Comparison of ENCODE assay signal across 8 cellular contexts in genomic region chr2:118223487-118224136, GRCh38.
DNase-seq lines count a peak whose midpoint lies in the region; ATAC-seq and TF ChIP-seq lines count a peak whose summit lies in the region.

No MANE protein-coding gene starts in this region.

- H3K9me3 Mint-ChIP-seq in activated CD4-positive, alpha-beta T cell treated with anti-CD3 and anti-CD28 coated beads, Interleukin-2, amount 10 ng/mL, durations not matched to agents 24 days and 14 days: no peaks in the 10 kb centered on the region
- no peaks in the 10 kb centered on the region for H3K9me3 Mint-ChIP-seq in chondrocyte (ENCODE audit: low read depth)

- H3K27ac Mint-ChIP-seq in activated CD4-positive, alpha-beta T cell treated with anti-CD3 and anti-CD28 coated beads, Interleukin-2, amount 10 ng/mL, durations not matched to agents 24 days and 14 days: peak overlapping the region; percentile 55
- H3K27ac Mint-ChIP-seq in chondrocyte (ENCODE audit: unreplicated experiment): no peak overlapping the region

- peaks cover 68% of the 10 kb centered on the region for H3K27me3 Mint-ChIP-seq in activated CD4-positive, alpha-beta T cell treated with anti-CD3 and anti-CD28 coated beads, Interleukin-2, amount 10 ng/mL, durations not matched to agents 24 days and 14 days
- H3K27me3 Mint-ChIP-seq in chondrocyte (ENCODE audit: low read depth): peaks cover 77% of the 10 kb centered on the region

- H2BK5ac ChIP-seq in neuronal stem cell (ENCODE audit: low read length): no peak overlapping the region

- peak overlapping the region; percentile 17 for H3K14ac ChIP-seq in neuronal stem cell (ENCODE audit: low read length)

- intact Hi-C loops in activated CD4-positive, alpha-beta T cell treated with anti-CD3 and anti-CD28 coated beads, Interleukin-2, amount 10 ng/mL, durations not matched to agents 24 days and 14 days (cut with micrococcal nuclease): loop anchor here (1.0 to 2.0 kb wide), 2 partner anchors 87 to 951 kb away; no protein-coding TSS in a partner anchor

- H3K4me2 ChIP-seq in neuronal stem cell (ENCODE audit: insufficient read depth, low read length, poor library complexity, severe bottlenecking): peak overlapping the region; percentile 78

- no peak overlapping the region for H2BK120ac ChIP-seq in neuronal stem cell (ENCODE audit: low read depth, low read length)

- no peak overlapping the region for H2AK5ac ChIP-seq in neuronal stem cell (ENCODE audit: low read depth, low read length)

- no peaks in the 10 kb centered on the region for H3K9me3 ChIP-seq in neuronal stem cell (replicated peaks in 1 of 2; ENCODE audit: control insufficient read depth in 2 of 2, insufficient read depth in 1 of 2, low read depth in 1 of 2, low read length in 2 of 2)

- no peaks in the 10 kb centered on the region for H3K36me3 ChIP-seq in neuronal stem cell (replicated peaks in 1 of 2; ENCODE audit: control insufficient read depth in 2 of 2, insufficient read depth in 2 of 2, low read length in 2 of 2)

- no peak overlapping the region for H2BK12ac ChIP-seq in neuronal stem cell (ENCODE audit: low read length)

- H3K18ac ChIP-seq in neuronal stem cell (ENCODE audit: low read length): peak overlapping the region; percentile 92

- H3K27me3 ChIP-seq in neuronal stem cell (ENCODE audit: control insufficient read depth in 3 of 3, insufficient read depth in 3 of 3, low read depth in 1 of 3, low read length in 3 of 3): peaks cover 0 to 25% (median 6%) of the 10 kb centered on the region in 3 experiments

- ATAC-seq in HG03354 (IDR thresholded peaks at IDR 0.05; ENCODE audit: poor library complexity, severe bottlenecking, unreplicated experiment): peak; percentile 19

- peak overlapping the region; percentile 93 for H2AFZ ChIP-seq in neuronal stem cell (ENCODE audit: low read length)

- no peak overlapping the region for H4K91ac ChIP-seq in neuronal stem cell (ENCODE audit: low read depth, low read length, poor library complexity)

- peak overlapping the region; percentile 12 for H3K4ac ChIP-seq in neuronal stem cell (ENCODE audit: low read length)

- no peaks in the 10 kb centered on the region for H3K36me3 Mint-ChIP-seq in activated CD4-positive, alpha-beta T cell treated with anti-CD3 and anti-CD28 coated beads, Interleukin-2, amount 10 ng/mL, durations not matched to agents 24 days and 14 days (ENCODE audit: low read depth)
- H3K36me3 Mint-ChIP-seq in chondrocyte (ENCODE audit: low read depth): peaks cover 4% of the 10 kb centered on the region

- DNase-seq in activated CD4-positive, alpha-beta T cell treated with anti-CD3 and anti-CD28 coated beads, Interleukin-2, amount 10 ng/mL, durations not matched to agents 24 days and 14 days: peak; percentile 64
- no peak for DNase-seq in activated CD4-positive, alpha-beta T cell treated with anti-CD3 and anti-CD28 coated beads for 48 hours
- DNase-seq in chondrocyte (ENCODE audit: low spot score): no peak
- no peak for DNase-seq in neuronal stem cell (ENCODE audit: low spot score)
- no peak for DNase-seq in NCI-H1436 (lab: John Stamatoyannopoulos, UW)
- DNase-seq in hepatic stellate cell (ENCODE audit: low spot score): no peak
- DNase-seq in NCI-H2171 (lab: John Stamatoyannopoulos, UW): no peak

- no CpG with 5 or more reads among the region's 30 CpGs for WGBS in neuronal stem cell (ENCODE audit: extremely low coverage in 2 of 2, insufficient read length in 2 of 2, insufficient replicate concordance in 1 of 2), 2 donors

- H3K4me3 ChIP-seq in neuronal stem cell (ENCODE audit: low read length in 2 of 2): peak overlapping the region; percentile 53 to 72

- no peak overlapping the region for H3K27ac ChIP-seq in neuronal stem cell (replicated peaks; ENCODE audit: low read length)

- no peak overlapping the region for H4K8ac ChIP-seq in neuronal stem cell (ENCODE audit: low read depth, low read length)

- no peak overlapping the region for H3K9ac ChIP-seq in neuronal stem cell (ENCODE audit: low read depth, low read length, poor library complexity)

- H3K4me1 ChIP-seq in neuronal stem cell (ENCODE audit: control insufficient read depth in 2 of 2, insufficient read depth in 1 of 2, low read depth in 1 of 2, low read length in 2 of 2): peaks cover 12 to 23% of the 10 kb centered on the region in 2 donors

- no peak for TF ChIP-seq CTCF in chondrocyte (IDR thresholded peaks at IDR 0.05)

- H3K23ac ChIP-seq in neuronal stem cell (ENCODE audit: low read depth, low read length, poor library complexity): no peak overlapping the region

- peak overlapping the region; percentile 89 for H3K4me3 Mint-ChIP-seq in activated CD4-positive, alpha-beta T cell treated with anti-CD3 and anti-CD28 coated beads, Interleukin-2, amount 10 ng/mL, durations not matched to agents 24 days and 14 days
- H3K4me3 Mint-ChIP-seq in chondrocyte (ENCODE audit: unreplicated experiment): peak overlapping the region; percentile 69

- H2BK15ac ChIP-seq in neuronal stem cell (ENCODE audit: low read length): no peak overlapping the region

- no peaks in the 10 kb centered on the region for H3K79me1 ChIP-seq in neuronal stem cell (ENCODE audit: low read depth, low read length)

- peaks cover 18% of the 10 kb centered on the region for H3K4me1 Mint-ChIP-seq in activated CD4-positive, alpha-beta T cell treated with anti-CD3 and anti-CD28 coated beads, Interleukin-2, amount 10 ng/mL, durations not matched to agents 24 days and 14 days
- peaks cover 9% of the 10 kb centered on the region for H3K4me1 Mint-ChIP-seq in chondrocyte (ENCODE audit: low read depth)
